Comparison of ENCODE assay signal across 9 cellular contexts in genomic region chr2:42693013-42693575, GRCh38.
DNase-seq lines count a peak whose midpoint lies in the region; TF ChIP-seq lines count a peak whose summit lies in the region.
"Had no signal": no experiment of that assay in that cellular context is flagged by ENCODE, and none has a peak within 500 bp of the region (broad histone marks: within the 10 kb centered on the region; RNA-seq: fewer than 3 reads in every experiment).

No MANE protein-coding gene starts in this region.

- intact Hi-C loops in activated T-helper 2 cell treated with anti-CD3 and anti-CD28 coated beads, Interferon-gamma antibody, Interleukin-2, Interleukin-4, amounts not matched to agents 10 μg/mL and 5 μg/mL and 100 μg/mL, durations not matched to agents 14 hours and 24 hours and 36 hours (cut with micrococcal nuclease) = no loop called here
- intact Hi-C loops in PC-9 (cut with micrococcal nuclease; ENCODE audit: unreplicated experiment) = no loop called here

- H3K27ac Mint-ChIP-seq in activated T-helper 2 cell treated with anti-CD3 and anti-CD28 coated beads, Interferon-gamma antibody, Interleukin-2, Interleukin-4, amounts not matched to agents 10 μg/mL and 5 μg/mL and 100 μg/mL, durations not matched to agents 14 hours and 24 hours and 36 hours = peak overlapping the region; percentile 40
- peak overlapping the region; percentile 62 for H3K27ac Mint-ChIP-seq in neural crest cell (ENCODE audit: unreplicated experiment)

- no peaks in the 10 kb centered on the region for H3K9me3 ChIP-seq in PC-9 (ENCODE audit: insufficient read depth, low read depth)

- H3K9me3 Mint-ChIP-seq in activated T-helper 2 cell treated with anti-CD3 and anti-CD28 coated beads, Interferon-gamma antibody, Interleukin-2, Interleukin-4, amounts not matched to agents 10 μg/mL and 5 μg/mL and 100 μg/mL, durations not matched to agents 14 hours and 24 hours and 36 hours = no peaks in the 10 kb centered on the region
- no peaks in the 10 kb centered on the region for H3K9me3 Mint-ChIP-seq in neural crest cell

- peaks cover 22% of the 10 kb centered on the region; the same call in 1 of the 2 replicates for H3K36me3 ChIP-seq in PC-9 (ENCODE audit: low read depth)

- DNase-seq in ELR (ENCODE audit: low read depth) = peak; percentile 12
- peak; percentile 70 to 76 for DNase-seq in Kasumi-1 (lab: John Stamatoyannopoulos, UW)
- DNase-seq in activated T-helper 2 cell treated with anti-CD3 and anti-CD28 coated beads, Interferon-gamma antibody, Interleukin-2, Interleukin-4, amounts not matched to agents 10 μg/mL and 5 μg/mL and 100 μg/mL, durations not matched to agents 14 hours and 24 hours and 36 hours (ENCODE audit: low spot score) = no peak
- no peak for DNase-seq in neural crest cell (ENCODE audit: low read depth, low spot score)
- DNase-seq in pons (ENCODE audit: low spot score) = no peak
- no peak for DNase-seq in PC-9
- no peak for DNase-seq in AG20443 (ENCODE audit: low spot score)
- DNase-seq: caudate nucleus, H7 had no signal

- peaks cover 23% of the 10 kb centered on the region for H3F3A ChIP-seq in PC-9 (ENCODE audit: insufficient read depth, low read depth)

- H3K27me3 Mint-ChIP-seq in activated T-helper 2 cell treated with anti-CD3 and anti-CD28 coated beads, Interferon-gamma antibody, Interleukin-2, Interleukin-4, amounts not matched to agents 10 μg/mL and 5 μg/mL and 100 μg/mL, durations not matched to agents 14 hours and 24 hours and 36 hours (ENCODE audit: low read depth) = no peaks in the 10 kb centered on the region
- H3K27me3 Mint-ChIP-seq in neural crest cell (ENCODE audit: low read depth) = no peaks in the 10 kb centered on the region

- H3K27me3 ChIP-seq in PC-9 (ENCODE audit: insufficient read depth, low read depth) = no peaks in the 10 kb centered on the region

- no peak overlapping the region for H3K4me2 ChIP-seq in PC-9

- no peak overlapping the region for H3K4me3 Mint-ChIP-seq in activated T-helper 2 cell treated with anti-CD3 and anti-CD28 coated beads, Interferon-gamma antibody, Interleukin-2, Interleukin-4, amounts not matched to agents 10 μg/mL and 5 μg/mL and 100 μg/mL, durations not matched to agents 14 hours and 24 hours and 36 hours (ENCODE audit: low read depth)
- H3K4me3 Mint-ChIP-seq in neural crest cell = no peak overlapping the region

- CTCF ChIA-PET in PC-9 (lab: Charles Lee) = no interaction called here

- peaks cover 14% of the 10 kb centered on the region for H3K4me1 Mint-ChIP-seq in activated T-helper 2 cell treated with anti-CD3 and anti-CD28 coated beads, Interferon-gamma antibody, Interleukin-2, Interleukin-4, amounts not matched to agents 10 μg/mL and 5 μg/mL and 100 μg/mL, durations not matched to agents 14 hours and 24 hours and 36 hours (ENCODE audit: low read depth)
- H3K4me1 Mint-ChIP-seq in neural crest cell = no peaks in the 10 kb centered on the region

- no peaks in the 10 kb centered on the region; the same call in 1 of the 2 replicates for H3K9me2 ChIP-seq in PC-9 (ENCODE audit: insufficient read depth)

- no peak overlapping the region for H3K4me3 ChIP-seq in PC-9

- peaks cover 32% of the 10 kb centered on the region for H4K20me1 ChIP-seq in PC-9 (ENCODE audit: insufficient read depth)

- H3K79me2 ChIP-seq in PC-9 (ENCODE audit: low read depth) = peaks cover 7% of the 10 kb centered on the region

- no peaks in the 10 kb centered on the region for H3K4me1 ChIP-seq in PC-9 (replicated peaks; ENCODE audit: insufficient read depth)

- no TSS peak for BruUV-seq in PC-9 (replicated peaks; lab: Mats Ljungman, UMichigan)

- POLR2A ChIA-PET in PC-9 (lab: Charles Lee; ENCODE audit: unreplicated experiment) = no interaction called here

- no peak overlapping the region for H3K27ac ChIP-seq in PC-9

- H3K36me3 Mint-ChIP-seq in activated T-helper 2 cell treated with anti-CD3 and anti-CD28 coated beads, Interferon-gamma antibody, Interleukin-2, Interleukin-4, amounts not matched to agents 10 μg/mL and 5 μg/mL and 100 μg/mL, durations not matched to agents 14 hours and 24 hours and 36 hours (ENCODE audit: low read depth) = peaks cover 13% of the 10 kb centered on the region
- H3K36me3 Mint-ChIP-seq in neural crest cell (ENCODE audit: low read depth) = no peaks in the 10 kb centered on the region

- no peak for TF ChIP-seq CTCF in neural crest cell (conservative IDR thresholded peaks at IDR 0.05)
- no peak for TF ChIP-seq CTCF in PC-9 (conservative IDR thresholded peaks at IDR 0.05)

- no peak overlapping the region for H2AFZ ChIP-seq in PC-9

Comparison
In these comparisons a context has a peak if more than half of its experiments do, and no peak if none do; other contexts are left out.
1. DNase-seq: peak in ELR (single experiment) and Kasumi-1 (2 of 2); none in activated T-helper 2 cell treated with anti-CD3 and anti-CD28 coated beads, Interferon-gamma antibody, Interleukin-2, Interleukin-4, amounts not matched to agents 10 μg/mL and 5 μg/mL and 100 μg/mL, durations not matched to agents 14 hours and 24 hours and 36 hours (single experiment), neural crest cell (single experiment), pons (single experiment), PC-9 (0 of 2) and AG20443 (single experiment).